Comparison of ENCODE assay signal across 9 cellular contexts in genomic region chr2:55839182-55839819, GRCh38.
DNase-seq lines count a peak whose midpoint lies in the region; ATAC-seq and FAIRE-seq lines count a peak whose summit lies in the region.
"Had no signal": no experiment of that assay in that cellular context is flagged by ENCODE, and none has a peak within 500 bp of the region (broad histone marks: within the 10 kb centered on the region; RNA-seq: fewer than 3 reads in every experiment).

No MANE protein-coding gene starts in this region.

- H3K9me3 ChIP-seq in adipocyte (ENCODE audit: control insufficient read depth, low read length), result no peaks in the 10 kb centered on the region
- H3K9me3 ChIP-seq: testis had no signal

- peaks cover 27% of the 10 kb centered on the region for H3K4me1 ChIP-seq in adipocyte (ENCODE audit: control insufficient read depth, insufficient read depth, low read length)
- H3K4me1 ChIP-seq: testis had no signal

- H3K4me3 ChIP-seq in adipocyte (ENCODE audit: low read length), result no peak overlapping the region
- H3K4me3 ChIP-seq: testis had no signal

- no peaks in the 10 kb centered on the region for H3K27me3 ChIP-seq in adipocyte (replicated peaks; ENCODE audit: control insufficient read depth, insufficient read depth, low read length)
- H3K27me3 ChIP-seq: testis had no signal

- no peak for FAIRE-seq in RCC 7860 (lab: Jason Lieb, UNC)

- H3K36me3 ChIP-seq in adipocyte (ENCODE audit: control insufficient read depth, insufficient read depth, low read length, severe bottlenecking), result no peaks in the 10 kb centered on the region

- DNase-seq in AG20443 (ENCODE audit: low spot score) (peak; percentile 15), NCI-H1694 treated with DMSO at 0.1 percent for 48 hours (lab: John Stamatoyannopoulos, UW) (peak; percentile 22), adipocyte (ENCODE audit: low read depth) (peak; percentile 40), left lobe of liver (ENCODE audit: low spot score) (no peak), SK-N-DZ (ENCODE audit: low spot score) (no peak), activated T-cell treated with anti-CD3 and anti-CD28 coated beads for 4 hours (no peak), RCC 7860 (ENCODE audit: low spot score) (no peak)
- no peak for DNase-seq in activated CD4-positive, alpha-beta T cell treated with anti-CD3 and anti-CD28 coated beads for 1 hour
- DNase-seq: testis had no signal

- ATAC-seq in left lobe of liver, result peak; percentile 98

- H3K9ac ChIP-seq in adipocyte (ENCODE audit: low read length), result no peak overlapping the region

Comparison
In these comparisons a context has a peak if more than half of its experiments do, and no peak if none do; other contexts are left out.
1. DNase-seq: peak in AG20443 (single experiment), NCI-H1694 treated with DMSO at 0.1 percent for 48 hours (single experiment) and adipocyte (single experiment); none in left lobe of liver (single experiment), SK-N-DZ (single experiment), activated T-cell treated with anti-CD3 and anti-CD28 coated beads for 4 hours (single experiment), RCC 7860 (single experiment) and activated CD4-positive, alpha-beta T cell treated with anti-CD3 and anti-CD28 coated beads for 1 hour (single experiment).